In the genomic region with DNA sequence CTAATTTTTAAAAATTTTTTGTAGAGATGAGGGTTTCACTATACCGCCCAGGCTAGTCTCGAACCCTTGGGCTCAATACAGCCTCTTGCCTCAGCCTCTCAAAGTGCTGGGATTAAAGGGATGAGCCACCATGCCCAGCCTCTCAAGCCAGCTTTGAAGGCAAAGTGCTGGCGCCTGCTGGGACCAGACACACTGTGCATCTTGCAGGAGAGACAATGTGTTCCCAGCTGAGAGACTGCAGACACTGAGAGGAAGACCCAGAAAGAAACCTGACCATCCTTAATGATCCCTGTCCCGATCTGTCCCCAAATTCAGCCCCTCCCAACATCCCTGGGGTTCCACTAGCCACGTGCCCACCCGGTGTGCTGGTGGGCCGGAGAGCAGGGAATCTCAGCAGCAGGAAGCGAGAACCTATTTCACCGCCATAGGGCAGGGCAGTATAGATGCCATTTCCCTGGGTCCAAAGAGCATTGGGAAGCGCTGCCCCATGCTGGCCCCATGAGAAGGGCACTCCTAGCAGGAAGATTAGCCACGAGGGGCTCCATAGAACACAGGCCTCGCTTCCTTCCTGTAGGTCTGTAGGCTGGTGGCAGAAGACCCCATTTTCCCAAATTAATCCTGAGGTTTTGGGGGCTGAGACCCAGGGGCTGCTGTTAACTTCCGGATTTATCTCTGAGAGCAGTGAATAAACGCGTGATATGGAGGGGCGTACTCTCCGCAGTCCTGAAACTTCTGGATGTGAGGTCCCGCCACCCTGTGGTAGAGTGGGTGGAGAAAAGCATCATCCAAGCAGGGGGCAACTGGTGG, we compare ENCODE assay signal across 1 cellular context.
TF ChIP-seq lines count a peak whose summit lies in the region.

No MANE protein-coding gene starts in this region.

TF ChIP-seq in HepG2, 621 proteins besides CTCF, POLR2A, EP300 and RAD21 (continued from another document and continues in another):
- TF ChIP-seq, protein P1, sequence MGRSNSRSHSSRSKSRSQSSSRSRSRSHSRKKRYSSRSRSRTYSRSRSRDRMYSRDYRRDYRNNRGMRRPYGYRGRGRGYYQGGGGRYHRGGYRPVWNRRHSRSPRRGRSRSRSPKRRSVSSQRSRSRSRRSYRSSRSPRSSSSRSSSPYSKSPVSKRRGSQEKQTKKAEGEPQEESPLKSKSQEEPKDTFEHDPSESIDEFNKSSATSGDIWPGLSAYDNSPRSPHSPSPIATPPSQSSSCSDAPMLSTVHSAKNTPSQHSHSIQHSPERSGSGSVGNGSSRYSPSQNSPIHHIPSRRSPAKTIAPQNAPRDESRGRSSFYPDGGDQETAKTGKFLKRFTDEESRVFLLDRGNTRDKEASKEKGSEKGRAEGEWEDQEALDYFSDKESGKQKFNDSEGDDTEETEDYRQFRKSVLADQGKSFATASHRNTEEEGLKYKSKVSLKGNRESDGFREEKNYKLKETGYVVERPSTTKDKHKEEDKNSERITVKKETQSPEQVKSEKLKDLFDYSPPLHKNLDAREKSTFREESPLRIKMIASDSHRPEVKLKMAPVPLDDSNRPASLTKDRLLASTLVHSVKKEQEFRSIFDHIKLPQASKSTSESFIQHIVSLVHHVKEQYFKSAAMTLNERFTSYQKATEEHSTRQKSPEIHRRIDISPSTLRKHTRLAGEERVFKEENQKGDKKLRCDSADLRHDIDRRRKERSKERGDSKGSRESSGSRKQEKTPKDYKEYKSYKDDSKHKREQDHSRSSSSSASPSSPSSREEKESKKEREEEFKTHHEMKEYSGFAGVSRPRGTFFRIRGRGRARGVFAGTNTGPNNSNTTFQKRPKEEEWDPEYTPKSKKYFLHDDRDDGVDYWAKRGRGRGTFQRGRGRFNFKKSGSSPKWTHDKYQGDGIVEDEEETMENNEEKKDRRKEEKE (IDR thresholded peaks at IDR 0.05), result no peak
- TF ChIP-seq MZF1 (CRISPR knock-in tag; IDR thresholded peaks at IDR 0.05; ENCODE audit: borderline replicate concordance) (no peak), ZNF33B (CRISPR knock-in tag; IDR thresholded peaks at IDR 0.05) (no peak), TBX3 (IDR thresholded peaks at IDR 0.05; ENCODE audit: borderline replicate concordance) (no peak), BRD4 (CRISPR knock-in tag; IDR thresholded peaks at IDR 0.05) (no peak), ZNF232 (CRISPR knock-in tag; IDR thresholded peaks at IDR 0.05; ENCODE audit: borderline replicate concordance) (0 out of 2 replicates have a peak, but pooled peaks have one; percentile 11), KLF11 (CRISPR knock-in tag; IDR thresholded peaks at IDR 0.05) (no peak), ZNF557 (CRISPR knock-in tag; IDR thresholded peaks at IDR 0.05) (no peak), ZNF441 (CRISPR knock-in tag; IDR thresholded peaks at IDR 0.05; ENCODE audit: borderline replicate concordance) (no peak), PHF21A (CRISPR knock-in tag; IDR thresholded peaks at IDR 0.05) (peak; percentile 73), ZNF841 (CRISPR knock-in tag; IDR thresholded peaks at IDR 0.05; ENCODE audit: borderline replicate concordance) (no peak), ZNF546 (CRISPR knock-in tag; conservative IDR thresholded peaks at IDR 0.05) (no peak), ZNF234 (CRISPR knock-in tag; conservative IDR thresholded peaks at IDR 0.05) (no peak), ZBED4 (CRISPR knock-in tag; IDR thresholded peaks at IDR 0.05; ENCODE audit: borderline replicate concordance) (no peak), ZNF558 (CRISPR knock-in tag; IDR thresholded peaks at IDR 0.05; ENCODE audit: borderline replicate concordance) (no peak), ATF7 (IDR thresholded peaks at IDR 0.05) (no peak), ATF7 (CRISPR knock-in tag; IDR thresholded peaks at IDR 0.05) (no peak), ZNF749 (CRISPR knock-in tag; IDR thresholded peaks at IDR 0.05; ENCODE audit: borderline replicate concordance) (no peak), ZNF687 (CRISPR knock-in tag; IDR thresholded peaks at IDR 0.05) (peak; percentile 62), ZNF747 (CRISPR knock-in tag; IDR thresholded peaks at IDR 0.05; ENCODE audit: borderline replicate concordance) (no peak), IRF1 (CRISPR knock-in tag; IDR thresholded peaks at IDR 0.05; ENCODE audit: low read depth) (no peak), ARNT2 (CRISPR knock-in tag; IDR thresholded peaks at IDR 0.05; ENCODE audit: low read depth) (no peak), POLR2G (IDR thresholded peaks at IDR 0.05; ENCODE audit: low read depth, low read length) (peak; percentile 50; the same call in 1 of the 2 replicates), ARNTL (CRISPR knock-in tag; IDR thresholded peaks at IDR 0.05) (no peak; the same call in 1 of the 2 replicates)
- TF ChIP-seq, protein P2, sequence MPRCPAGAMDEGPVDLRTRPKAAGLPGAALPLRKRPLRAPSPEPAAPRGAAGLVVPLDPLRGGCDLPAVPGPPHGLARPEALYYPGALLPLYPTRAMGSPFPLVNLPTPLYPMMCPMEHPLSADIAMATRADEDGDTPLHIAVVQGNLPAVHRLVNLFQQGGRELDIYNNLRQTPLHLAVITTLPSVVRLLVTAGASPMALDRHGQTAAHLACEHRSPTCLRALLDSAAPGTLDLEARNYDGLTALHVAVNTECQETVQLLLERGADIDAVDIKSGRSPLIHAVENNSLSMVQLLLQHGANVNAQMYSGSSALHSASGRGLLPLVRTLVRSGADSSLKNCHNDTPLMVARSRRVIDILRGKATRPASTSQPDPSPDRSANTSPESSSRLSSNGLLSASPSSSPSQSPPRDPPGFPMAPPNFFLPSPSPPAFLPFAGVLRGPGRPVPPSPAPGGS (CRISPR knock-in tag; IDR thresholded peaks at IDR 0.05), result no peak
- TF ChIP-seq, protein P3, sequence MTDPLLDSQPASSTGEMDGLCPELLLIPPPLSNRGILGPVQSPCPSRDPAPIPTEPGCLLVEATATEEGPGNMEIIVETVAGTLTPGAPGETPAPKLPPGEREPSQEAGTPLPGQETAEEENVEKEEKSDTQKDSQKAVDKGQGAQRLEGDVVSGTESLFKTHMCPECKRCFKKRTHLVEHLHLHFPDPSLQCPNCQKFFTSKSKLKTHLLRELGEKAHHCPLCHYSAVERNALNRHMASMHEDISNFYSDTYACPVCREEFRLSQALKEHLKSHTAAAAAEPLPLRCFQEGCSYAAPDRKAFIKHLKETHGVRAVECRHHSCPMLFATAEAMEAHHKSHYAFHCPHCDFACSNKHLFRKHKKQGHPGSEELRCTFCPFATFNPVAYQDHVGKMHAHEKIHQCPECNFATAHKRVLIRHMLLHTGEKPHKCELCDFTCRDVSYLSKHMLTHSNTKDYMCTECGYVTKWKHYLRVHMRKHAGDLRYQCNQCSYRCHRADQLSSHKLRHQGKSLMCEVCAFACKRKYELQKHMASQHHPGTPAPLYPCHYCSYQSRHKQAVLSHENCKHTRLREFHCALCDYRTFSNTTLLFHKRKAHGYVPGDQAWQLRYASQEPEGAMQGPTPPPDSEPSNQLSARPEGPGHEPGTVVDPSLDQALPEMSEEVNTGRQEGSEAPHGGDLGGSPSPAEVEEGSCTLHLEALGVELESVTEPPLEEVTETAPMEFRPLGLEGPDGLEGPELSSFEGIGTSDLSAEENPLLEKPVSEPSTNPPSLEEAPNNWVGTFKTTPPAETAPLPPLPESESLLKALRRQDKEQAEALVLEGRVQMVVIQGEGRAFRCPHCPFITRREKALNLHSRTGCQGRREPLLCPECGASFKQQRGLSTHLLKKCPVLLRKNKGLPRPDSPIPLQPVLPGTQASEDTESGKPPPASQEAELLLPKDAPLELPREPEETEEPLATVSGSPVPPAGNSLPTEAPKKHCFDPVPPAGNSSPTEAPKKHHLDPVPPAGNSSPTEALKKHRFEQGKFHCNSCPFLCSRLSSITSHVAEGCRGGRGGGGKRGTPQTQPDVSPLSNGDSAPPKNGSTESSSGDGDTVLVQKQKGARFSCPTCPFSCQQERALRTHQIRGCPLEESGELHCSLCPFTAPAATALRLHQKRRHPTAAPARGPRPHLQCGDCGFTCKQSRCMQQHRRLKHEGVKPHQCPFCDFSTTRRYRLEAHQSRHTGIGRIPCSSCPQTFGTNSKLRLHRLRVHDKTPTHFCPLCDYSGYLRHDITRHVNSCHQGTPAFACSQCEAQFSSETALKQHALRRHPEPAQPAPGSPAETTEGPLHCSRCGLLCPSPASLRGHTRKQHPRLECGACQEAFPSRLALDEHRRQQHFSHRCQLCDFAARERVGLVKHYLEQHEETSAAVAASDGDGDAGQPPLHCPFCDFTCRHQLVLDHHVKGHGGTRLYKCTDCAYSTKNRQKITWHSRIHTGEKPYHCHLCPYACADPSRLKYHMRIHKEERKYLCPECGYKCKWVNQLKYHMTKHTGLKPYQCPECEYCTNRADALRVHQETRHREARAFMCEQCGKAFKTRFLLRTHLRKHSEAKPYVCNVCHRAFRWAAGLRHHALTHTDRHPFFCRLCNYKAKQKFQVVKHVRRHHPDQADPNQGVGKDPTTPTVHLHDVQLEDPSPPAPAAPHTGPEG (CRISPR knock-in tag; IDR thresholded peaks at IDR 0.05), result no peak; the same call in 1 of the 2 replicates
- TF ChIP-seq, protein P4, sequence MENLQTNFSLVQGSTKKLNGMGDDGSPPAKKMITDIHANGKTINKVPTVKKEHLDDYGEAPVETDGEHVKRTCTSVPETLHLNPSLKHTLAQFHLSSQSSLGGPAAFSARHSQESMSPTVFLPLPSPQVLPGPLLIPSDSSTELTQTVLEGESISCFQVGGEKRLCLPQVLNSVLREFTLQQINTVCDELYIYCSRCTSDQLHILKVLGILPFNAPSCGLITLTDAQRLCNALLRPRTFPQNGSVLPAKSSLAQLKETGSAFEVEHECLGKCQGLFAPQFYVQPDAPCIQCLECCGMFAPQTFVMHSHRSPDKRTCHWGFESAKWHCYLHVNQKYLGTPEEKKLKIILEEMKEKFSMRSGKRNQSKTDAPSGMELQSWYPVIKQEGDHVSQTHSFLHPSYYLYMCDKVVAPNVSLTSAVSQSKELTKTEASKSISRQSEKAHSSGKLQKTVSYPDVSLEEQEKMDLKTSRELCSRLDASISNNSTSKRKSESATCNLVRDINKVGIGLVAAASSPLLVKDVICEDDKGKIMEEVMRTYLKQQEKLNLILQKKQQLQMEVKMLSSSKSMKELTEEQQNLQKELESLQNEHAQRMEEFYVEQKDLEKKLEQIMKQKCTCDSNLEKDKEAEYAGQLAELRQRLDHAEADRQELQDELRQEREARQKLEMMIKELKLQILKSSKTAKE (CRISPR knock-in tag; IDR thresholded peaks at IDR 0.05; ENCODE audit: borderline replicate concordance), result no peak
- TF ChIP-seq, protein P5, sequence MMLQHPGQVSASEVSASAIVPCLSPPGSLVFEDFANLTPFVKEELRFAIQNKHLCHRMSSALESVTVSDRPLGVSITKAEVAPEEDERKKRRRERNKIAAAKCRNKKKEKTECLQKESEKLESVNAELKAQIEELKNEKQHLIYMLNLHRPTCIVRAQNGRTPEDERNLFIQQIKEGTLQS (CRISPR knock-in tag; IDR thresholded peaks at IDR 0.05), result no peak
- TF ChIP-seq, protein P6, sequence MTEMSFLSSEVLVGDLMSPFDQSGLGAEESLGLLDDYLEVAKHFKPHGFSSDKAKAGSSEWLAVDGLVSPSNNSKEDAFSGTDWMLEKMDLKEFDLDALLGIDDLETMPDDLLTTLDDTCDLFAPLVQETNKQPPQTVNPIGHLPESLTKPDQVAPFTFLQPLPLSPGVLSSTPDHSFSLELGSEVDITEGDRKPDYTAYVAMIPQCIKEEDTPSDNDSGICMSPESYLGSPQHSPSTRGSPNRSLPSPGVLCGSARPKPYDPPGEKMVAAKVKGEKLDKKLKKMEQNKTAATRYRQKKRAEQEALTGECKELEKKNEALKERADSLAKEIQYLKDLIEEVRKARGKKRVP (CRISPR knock-in tag; IDR thresholded peaks at IDR 0.05), result no peak
